ENCODE assay signal across 13 cellular contexts in genomic region chr7:131620673-131621609, GRCh38.
DNase-seq lines count a peak whose midpoint lies in the region; ATAC-seq and TF ChIP-seq lines count a peak whose summit lies in the region.
"Had no signal": no experiment of that assay in that cellular context is flagged by ENCODE, and none has a peak within 500 bp of the region (broad histone marks: within the 10 kb centered on the region; RNA-seq: fewer than 3 reads in every experiment).

No MANE protein-coding gene starts in this region.

- H3K36me3 ChIP-seq in mesodermal cell (ENCODE audit: control insufficient read depth, insufficient read depth, low read length) = no peaks in the 10 kb centered on the region
- no peaks in the 10 kb centered on the region for H3K36me3 ChIP-seq in Peyer's patch
- H3K36me3 ChIP-seq: gastrocnemius medialis had no signal

- no peak for ATAC-seq in GM21447 (IDR thresholded peaks at IDR 0.05; ENCODE audit: unreplicated experiment)
- ATAC-seq: gastrocnemius medialis had no signal

- DNase-seq in COLO829 (ENCODE audit: low spot score) (peak; percentile 97), NCI-H2196 (lab: John Stamatoyannopoulos, UW; ENCODE audit: unreplicated experiment) (peak; percentile 77), choroid plexus epithelial cell (ENCODE audit: low read depth) (peak; percentile 64), H4 (ENCODE audit: low spot score) (no peak), NCI-H510A (lab: John Stamatoyannopoulos, UW) (no peak), Peyer's patch (no peak)
- DNase-seq: activated CD4-positive, alpha-beta T cell treated with anti-CD3 and anti-CD28 coated beads, Interleukin-2, amount 10 ng/mL, durations not matched to agents 7 days and 5 days; activated naive CD4-positive, alpha-beta T cell; DND-41; gastrocnemius medialis; NCI-H1092 had no signal

- 58 to 64% methylated on average over 3 to 4 of the region's 8 CpGs for WGBS in mesodermal cell (ENCODE audit: insufficient coverage in 2 of 2), 2 experiments

- H3K4me3 ChIP-seq in choroid plexus epithelial cell (ENCODE audit: low read depth, low read length) = no peak overlapping the region
- no peak overlapping the region for H3K4me3 ChIP-seq in mesodermal cell (ENCODE audit: extremely low read depth, insufficient read depth, low read length, poor library complexity, severe bottlenecking)
- no peak overlapping the region for H3K4me3 ChIP-seq in Peyer's patch
- H3K4me3 ChIP-seq: gastrocnemius medialis had no signal

- TF ChIP-seq CTCF in choroid plexus epithelial cell (conservative IDR thresholded peaks at IDR 0.05; ENCODE audit: low read depth, low read length) (no peak), Peyer's patch (IDR thresholded peaks at IDR 0.05) (no peak)

- no peaks in the 10 kb centered on the region for H3K27me3 ChIP-seq in Peyer's patch
- H3K27me3 ChIP-seq: gastrocnemius medialis had no signal

- no peak for TF ChIP-seq POLR2A in Peyer's patch (IDR thresholded peaks at IDR 0.05)

- H3K9me3 ChIP-seq in mesodermal cell (ENCODE audit: control insufficient read depth, low read length) (no peaks in the 10 kb centered on the region), Peyer's patch (no peaks in the 10 kb centered on the region)
- H3K9me3 ChIP-seq: gastrocnemius medialis had no signal

- H3K4me1 ChIP-seq in mesodermal cell (ENCODE audit: control insufficient read depth, insufficient read depth, low read length, poor library complexity, severe bottlenecking) (peaks cover 66% of the 10 kb centered on the region), Peyer's patch (no peaks in the 10 kb centered on the region)

- H3K27ac ChIP-seq in mesodermal cell (ENCODE audit: low read depth, low read length, severe bottlenecking) = peak overlapping the region; percentile 94
- H3K27ac ChIP-seq in Peyer's patch = no peak overlapping the region

Comparison
In these comparisons a context has a peak if more than half of its experiments do, and no peak if none do; other contexts are left out.
1. DNase-seq: peak in COLO829 (single experiment), NCI-H2196 (single experiment) and choroid plexus epithelial cell (single experiment); none in H4 (single experiment), NCI-H510A (single experiment) and Peyer's patch (0 of 3).